Comparison of ENCODE assay signal across 8 cellular contexts in the genomic region with DNA sequence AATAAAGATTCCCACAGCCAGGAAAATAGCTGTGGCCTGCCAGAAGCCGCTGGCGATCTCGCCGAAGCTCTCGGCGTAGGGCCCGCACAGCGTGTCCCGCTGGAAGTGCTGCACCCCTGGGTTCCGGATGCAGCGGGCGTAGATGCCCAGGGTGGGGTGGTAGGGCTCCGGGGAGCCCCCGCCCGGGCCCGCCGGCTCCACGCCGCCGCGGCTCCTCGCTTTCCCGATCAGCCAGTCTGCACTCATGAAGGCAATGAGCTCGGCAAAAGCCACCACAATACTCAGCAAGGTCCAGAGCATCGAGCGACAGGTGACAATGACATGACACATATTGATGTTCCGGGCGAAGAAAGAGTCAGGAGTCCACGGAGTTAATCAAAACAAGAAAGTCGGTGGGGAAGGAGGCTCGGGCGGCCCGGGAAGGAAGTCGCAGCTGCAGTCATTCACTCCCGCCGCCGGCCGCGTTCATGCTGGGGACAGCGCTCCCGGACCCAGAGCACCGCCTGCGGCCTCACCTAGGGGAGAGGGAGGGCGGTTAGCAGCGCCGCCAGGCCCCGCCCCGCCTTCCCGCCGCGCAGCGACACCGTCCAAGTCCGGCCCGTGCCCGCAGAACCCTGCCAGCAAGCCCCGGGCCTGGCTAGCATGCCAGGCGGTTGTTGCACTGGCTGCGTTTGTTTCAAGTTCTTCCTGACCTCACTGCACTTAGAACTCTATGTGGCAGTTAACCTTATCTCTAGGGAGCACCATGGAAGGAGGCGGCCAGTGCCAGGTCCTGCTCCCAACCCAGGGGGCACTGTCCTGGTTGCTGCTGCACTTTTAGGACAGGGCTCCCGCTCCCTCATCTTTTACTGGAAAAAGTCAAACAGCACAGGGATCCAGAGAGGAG.
DNase-seq lines count a peak whose midpoint lies in the region; ATAC-seq lines count a peak whose summit lies in the region.

No MANE protein-coding gene starts in this region.

- ATAC-seq in HG02798 (IDR thresholded peaks at IDR 0.05; ENCODE audit: poor library complexity, unreplicated experiment) (peak; percentile 86), sciatic nerve (peak; percentile 74)

- intact Hi-C loops in sciatic nerve (cut with DNase I): no loop called here

- DNase-seq in NCI-H1092 treated with DMSO at 0.1 percent for 48 hours (lab: John Stamatoyannopoulos, UW) (peak; percentile 19), NCI-H1092 (lab: John Stamatoyannopoulos, UW) (no peak), NCI-H774 (lab: John Stamatoyannopoulos, UW) (peak; percentile 46), amygdala (lab: John Stamatoyannopoulos, UW) (peak in 45 of 56 donors; percentile 6 to 74 (median 48)), hypothalamus (lab: John Stamatoyannopoulos, UW) (peak in 48 of 51 donors; percentile 14 to 74 (median 50)), sciatic nerve (ENCODE audit: low spot score) (peak; percentile 77), NCI-H128 (lab: John Stamatoyannopoulos, UW; ENCODE audit: unreplicated experiment) (no peak)

Comparison
In these comparisons a context has a peak if more than half of its experiments do, and no peak if none do; other contexts are left out.
1. DNase-seq: peak in NCI-H1092 treated with DMSO at 0.1 percent for 48 hours (single experiment), NCI-H774 (single experiment), amygdala (45 of 56), hypothalamus (48 of 51) and sciatic nerve (single experiment); none in NCI-H1092 (single experiment) and NCI-H128 (single experiment).